14 cellular contexts compared by ENCODE assay signal in the genomic region with DNA sequence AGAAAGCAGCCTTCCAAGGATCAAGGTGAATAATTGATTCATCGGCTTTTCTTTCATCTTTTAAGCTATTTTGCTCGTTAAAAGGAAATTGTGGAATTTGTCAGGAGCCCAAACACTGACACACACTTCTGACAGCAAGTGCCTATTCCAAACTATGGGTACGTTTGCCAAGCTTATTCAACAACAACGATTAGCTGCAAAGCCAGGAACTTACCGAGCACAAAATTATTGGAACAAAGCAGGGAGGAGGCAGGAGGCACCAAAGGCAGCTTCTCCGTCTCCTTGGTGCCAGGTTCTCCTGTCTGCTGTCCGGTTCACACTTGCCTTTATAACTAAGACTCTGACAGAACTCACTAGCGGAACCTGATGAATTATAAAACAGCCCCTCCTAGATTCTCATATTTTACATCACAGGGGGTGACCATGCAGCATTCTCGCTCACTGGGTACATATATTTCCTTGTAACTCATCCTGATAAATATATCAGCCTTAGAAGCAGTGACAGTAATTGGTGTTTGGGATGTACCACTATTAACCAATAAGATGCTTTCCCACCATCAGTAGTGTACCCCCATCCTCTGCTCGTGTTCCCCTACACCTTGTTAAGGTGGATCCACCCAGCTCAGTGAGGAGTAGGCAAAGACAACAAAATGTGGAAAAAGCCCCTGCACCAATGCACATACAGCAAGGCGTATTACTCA.
DNase-seq lines count a peak whose midpoint lies in the region; ATAC-seq and TF ChIP-seq lines count a peak whose summit lies in the region.
"Had no signal": no experiment of that assay in that cellular context is flagged by ENCODE, and none has a peak within 500 bp of the region (broad histone marks: within the 10 kb centered on the region; RNA-seq: fewer than 3 reads in every experiment).

No MANE protein-coding gene starts in this region.

- H3K27ac Mint-ChIP-seq in CD8-positive, alpha-beta T cell = no peak overlapping the region
- H3K27ac Mint-ChIP-seq: activated naive CD4-positive, alpha-beta T cell treated with anti-CD3 and anti-CD28 coated beads for 36 hours had no signal

- no peaks in the 10 kb centered on the region for H3K9me3 Mint-ChIP-seq in CD8-positive, alpha-beta T cell
- H3K9me3 Mint-ChIP-seq: activated naive CD4-positive, alpha-beta T cell treated with anti-CD3 and anti-CD28 coated beads for 36 hours had no signal

- H3K79me2 ChIP-seq in DOHH2 (ENCODE audit: control insufficient read depth, low read length) = peaks cover 46% of the 10 kb centered on the region

- no peaks in the 10 kb centered on the region for H3K36me3 Mint-ChIP-seq in CD8-positive, alpha-beta T cell

- peaks cover 64% of the 10 kb centered on the region for H3K4me1 ChIP-seq in DOHH2 (ENCODE audit: control insufficient read depth, low read length)
- H3K4me1 ChIP-seq in duodenal mucosa (ENCODE audit: control insufficient read depth in 1 of 2, insufficient read depth in 2 of 2, low read length in 2 of 2) = peaks cover 0 to 1% of the 10 kb centered on the region in 2 donors
- no peaks in the 10 kb centered on the region for H3K4me1 ChIP-seq in prostate gland (replicated peaks)
- no peaks in the 10 kb centered on the region for H3K4me1 ChIP-seq in CD8-positive, alpha-beta T cell (ENCODE audit: insufficient read depth, low read length)

- H3K9me2 ChIP-seq in DOHH2 (replicated peaks; ENCODE audit: control insufficient read depth, low read length) = no peaks in the 10 kb centered on the region

- H3K27ac ChIP-seq in DOHH2 (ENCODE audit: low read depth, low read length) (peak overlapping the region; percentile 75), duodenal mucosa (ENCODE audit: low read depth, low read length) (no peak overlapping the region), prostate gland (peak overlapping the region; percentile 14 to 20)
- no peak overlapping the region for H3K27ac ChIP-seq in CD8-positive, alpha-beta T cell (ENCODE audit: low read depth, low read length)
- H3K27ac ChIP-seq: SJCRH30 had no signal

- H3K9ac ChIP-seq in duodenal mucosa (ENCODE audit: low read depth in 1 of 2, low read length in 2 of 2) = no peak overlapping the region

- peak overlapping the region; percentile 66 for H3K4me2 ChIP-seq in DOHH2 (ENCODE audit: low read length)

- H3K4me3 ChIP-seq in DOHH2 (ENCODE audit: low read length) = peak overlapping the region; percentile 75
- H3K4me3 ChIP-seq in duodenal mucosa (ENCODE audit: low read depth in 1 of 2, low read length in 2 of 2) = peak overlapping the region; percentile 31 to 54
- H3K4me3 ChIP-seq in prostate gland = peak overlapping the region; percentile 26 to 30
- H3K4me3 ChIP-seq in CD8-positive, alpha-beta T cell (ENCODE audit: low read depth, low read length) = no peak overlapping the region
- H3K4me3 ChIP-seq: SJCRH30 had no signal

- no peaks in the 10 kb centered on the region for H3K9me3 ChIP-seq in DOHH2 (ENCODE audit: control insufficient read depth, insufficient read depth, low read length)
- no peaks in the 10 kb centered on the region for H3K9me3 ChIP-seq in duodenal mucosa (ENCODE audit: control insufficient read depth in 1 of 2, low read length in 2 of 2)
- H3K9me3 ChIP-seq in prostate gland = no peaks in the 10 kb centered on the region
- H3K9me3 ChIP-seq in CD8-positive, alpha-beta T cell (ENCODE audit: low read length) = no peaks in the 10 kb centered on the region
- H3K9me3 ChIP-seq: SJCRH30 had no signal

- H3K4me1 Mint-ChIP-seq in CD8-positive, alpha-beta T cell (ENCODE audit: low read depth) = no peaks in the 10 kb centered on the region

- TF ChIP-seq POLR2A in prostate gland (IDR thresholded peaks at IDR 0.05) = no peak

- peaks cover 9% of the 10 kb centered on the region for H3F3A ChIP-seq in DOHH2 (ENCODE audit: control insufficient read depth, insufficient read depth)

- H3K27me3 ChIP-seq in DOHH2 (ENCODE audit: control insufficient read depth, low read length) (no peaks in the 10 kb centered on the region), duodenal mucosa (ENCODE audit: control insufficient read depth in 1 of 2, insufficient read depth in 2 of 2, low read length in 2 of 2) (peaks cover 0 to 3% of the 10 kb centered on the region in 2 donors), prostate gland (replicated peaks; ENCODE audit: insufficient read depth) (no peaks in the 10 kb centered on the region)
- no peaks in the 10 kb centered on the region for H3K27me3 ChIP-seq in CD8-positive, alpha-beta T cell (ENCODE audit: insufficient read depth, low read length)
- H3K27me3 ChIP-seq: SJCRH30 had no signal

- intact Hi-C loops in prostate gland (cut with DNase I) = no loop called here
- intact Hi-C loops in CD8-positive, alpha-beta T cell (cut with DNase I, micrococcal nuclease) = no loop called here

- 25% methylated on average over 11 of the region's 11 CpGs for WGBS in prostate gland

- CTCF ChIA-PET in CD8-positive, alpha-beta T cell (lab: Charles Lee) = interaction anchor here (1.8 kb wide), 1 partner anchor 9 kb away, joined by 4 read pairs; no protein-coding TSS in a partner anchor

- H3K36me3 ChIP-seq in DOHH2 (ENCODE audit: control insufficient read depth, low read length) (no peaks in the 10 kb centered on the region), duodenal mucosa (ENCODE audit: control insufficient read depth in 1 of 2, insufficient read depth in 2 of 2, low read length in 2 of 2) (no peaks in the 10 kb centered on the region), prostate gland (no peaks in the 10 kb centered on the region)
- no peaks in the 10 kb centered on the region for H3K36me3 ChIP-seq in CD8-positive, alpha-beta T cell (ENCODE audit: insufficient read depth, low read length)
- H3K36me3 ChIP-seq: SJCRH30 had no signal

- no peak for TF ChIP-seq CTCF in DOHH2 (IDR thresholded peaks at IDR 0.05; ENCODE audit: low read depth, low read length, poor library complexity, severe bottlenecking)
- no peak for TF ChIP-seq CTCF in prostate gland (IDR thresholded peaks at IDR 0.05)
- no peak for TF ChIP-seq CTCF in CD8-positive, alpha-beta T cell (IDR thresholded peaks at IDR 0.05)

- peak; percentile 34 for DNase-seq in NCI-H345 (lab: John Stamatoyannopoulos, UW)
- DNase-seq in prostate gland (ENCODE audit: low spot score) = peak; percentile 16
- DNase-seq in D341Med (ENCODE audit: low spot score) = no peak
- DNase-seq in CD8-positive, alpha-beta T cell = no peak
- DNase-seq: activated naive CD4-positive, alpha-beta T cell treated with anti-CD3 and anti-CD28 coated beads for 36 hours; AML-193; central memory CD4-positive, alpha-beta T cell; DND-41; H7; SJCRH30 had no signal

- ATAC-seq in GM21576 (IDR thresholded peaks at IDR 0.05; ENCODE audit: unreplicated experiment) = no peak
- ATAC-seq in HG02642 (IDR thresholded peaks at IDR 0.05; ENCODE audit: poor library complexity, unreplicated experiment) = no peak
- no peak for ATAC-seq in CD8-positive, alpha-beta T cell

- POLR2A ChIA-PET in CD8-positive, alpha-beta T cell (lab: Charles Lee) = interaction anchor here (0.7 kb wide), 1 partner anchor 8 kb away, joined by 3 read pairs; no protein-coding TSS in a partner anchor

- H3K27me3 Mint-ChIP-seq in CD8-positive, alpha-beta T cell (ENCODE audit: low read depth) = peaks cover 9% of the 10 kb centered on the region

- no peak overlapping the region for H3K4me3 Mint-ChIP-seq in CD8-positive, alpha-beta T cell
- H3K4me3 Mint-ChIP-seq: activated naive CD4-positive, alpha-beta T cell treated with anti-CD3 and anti-CD28 coated beads for 36 hours had no signal

- H4K20me1 ChIP-seq in DOHH2 (ENCODE audit: control insufficient read depth, insufficient read depth, low read depth, low read length) = no peaks in the 10 kb centered on the region

Comparison
In these comparisons a context has a peak if more than half of its experiments do, and no peak if none do; other contexts are left out.
1. H3K27ac ChIP-seq: peak in DOHH2 (single experiment) and prostate gland (2 of 2); none in duodenal mucosa (single experiment) and CD8-positive, alpha-beta T cell (single experiment).
2. DNase-seq: peak in NCI-H345 (single experiment) and prostate gland (single experiment); none in D341Med (single experiment) and CD8-positive, alpha-beta T cell (0 of 7).